Comparison of ENCODE assay signal across 19 cellular contexts in the genomic region with DNA sequence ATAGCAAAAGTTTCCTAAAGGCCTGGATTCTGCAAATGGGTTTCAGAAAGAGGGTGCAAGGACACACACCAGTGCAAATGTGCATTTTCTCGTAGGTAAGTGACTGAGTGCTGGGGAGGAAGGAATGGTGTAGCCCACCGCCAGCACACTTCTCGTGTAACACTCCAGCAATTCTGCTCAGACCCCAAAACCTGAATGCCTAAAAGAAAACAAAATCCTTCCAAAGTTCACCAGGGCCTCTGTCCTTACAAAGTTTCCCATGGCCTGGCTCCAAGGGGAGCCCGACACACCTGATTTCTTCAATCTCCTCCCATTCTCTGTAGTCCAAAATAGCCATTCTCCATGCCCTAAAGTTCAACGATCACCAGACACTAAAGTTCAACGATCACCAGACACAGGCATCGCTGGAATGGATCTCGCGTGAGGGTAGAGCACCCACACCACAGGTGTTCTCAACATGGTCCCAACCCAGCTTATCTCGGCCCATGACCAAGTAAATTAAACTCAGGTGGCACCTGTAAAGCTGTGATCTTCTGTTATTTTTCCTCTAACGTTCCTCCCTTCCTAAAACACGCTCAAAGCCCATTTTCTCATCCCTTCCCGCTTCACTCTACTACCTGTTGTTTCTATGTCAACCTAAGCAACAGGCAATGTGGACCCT. TPM values are rescaled to one million over a fixed set of nuclear protein-coding genes. Genes with fewer than 3 reads are reported as not detected.
DNase-seq lines count a peak whose midpoint lies in the region; ATAC-seq and TF ChIP-seq lines count a peak whose summit lies in the region.
"Had no signal": no experiment of that assay in that cellular context is flagged by ENCODE, and none has a peak within 500 bp of the region (broad histone marks: within the 10 kb centered on the region; RNA-seq: fewer than 3 reads in every experiment).

No MANE protein-coding gene starts in this region.

- no peaks in the 10 kb centered on the region for H3K36me3 ChIP-seq in HEK293 (ENCODE audit: control insufficient read depth in 2 of 2, insufficient read depth in 1 of 2, low read length in 2 of 2)
- H3K36me3 ChIP-seq in fibroblast of lung (ENCODE audit: control insufficient read depth, insufficient read depth, low read length), result no peaks in the 10 kb centered on the region

- H3K27me3 Mint-ChIP-seq in T-helper 17 cell, result no peaks in the 10 kb centered on the region
- H3K27me3 Mint-ChIP-seq: IgD-negative memory B cell had no signal

- POLR2A ChIA-PET in HEK293 (lab: Yijun Ruan, JAX), result no interaction called here
- POLR2A ChIA-PET in RWPE1 (lab: Yijun Ruan, JAX; ENCODE audit: low non-redundant PET), result no interaction called here

- peaks cover 2% of the 10 kb centered on the region for H3K36me3 Mint-ChIP-seq in T-helper 17 cell (ENCODE audit: low read depth)

- no peak overlapping the region for H3K27ac Mint-ChIP-seq in T-helper 17 cell

- H4K20me1 ChIP-seq in fibroblast of lung (ENCODE audit: control insufficient read depth, extremely low read depth, insufficient read depth, low read length), result no peaks in the 10 kb centered on the region

- CTCF ChIA-PET in HEK293 (lab: Yijun Ruan, JAX), result interaction anchor here (0.7 kb wide), 1 partner anchor 1216 kb away, joined by 3 read pairs; no protein-coding TSS in a partner anchor
- CTCF ChIA-PET in RWPE1 (lab: Yijun Ruan, JAX), result interaction anchor here (0.7 kb wide), 1 partner anchor 21 kb away, joined by 4 read pairs; no protein-coding TSS in a partner anchor

- H3K4me1 Mint-ChIP-seq in T-helper 17 cell, result peaks cover 5% of the 10 kb centered on the region

- H3K9me3 ChIP-seq in HEK293 (ENCODE audit: control insufficient read depth, insufficient read depth, low read depth, low read length) (no peaks in the 10 kb centered on the region), fibroblast of lung (ENCODE audit: control insufficient read depth, insufficient read depth, low read depth, low read length) (no peaks in the 10 kb centered on the region), T-helper 17 cell (ENCODE audit: control insufficient read depth, low read length, poor library complexity, severe bottlenecking) (no peaks in the 10 kb centered on the region)

- ATAC-seq in T-helper 17 cell (no peak), HG03097 (IDR thresholded peaks at IDR 0.05; ENCODE audit: low FRiP score, unreplicated experiment) (no peak), GM18519 (IDR thresholded peaks at IDR 0.05; ENCODE audit: low FRiP score, unreplicated experiment) (no peak)

- H3K9ac ChIP-seq in fibroblast of lung (ENCODE audit: insufficient read depth, low read length), result no peak overlapping the region

- TF ChIP-seq CTCF in HEK293 (tag by site-specific recombination; IDR thresholded peaks at IDR 0.05), result no peak
- TF ChIP-seq CTCF in RWPE1 (conservative IDR thresholded peaks at IDR 0.05; ENCODE audit: low read depth), result no peak
- TF ChIP-seq CTCF in fibroblast of lung (conservative IDR thresholded peaks at IDR 0.05 in 1 of 2, IDR thresholded peaks at IDR 0.05 in 1 of 2; ENCODE audit: low read depth in 1 of 2, low read length in 2 of 2), result no peak

- no peaks in the 10 kb centered on the region for H3K27me3 ChIP-seq in fibroblast of lung (ENCODE audit: control insufficient read depth, insufficient read depth, low read length)

- DNase-seq in RWPE1 (ENCODE audit: low spot score) (no peak), fibroblast of lung (ENCODE audit: low read depth in 2 of 2) (no peak), T-helper 17 cell (no peak), CD1c-positive myeloid dendritic cell (ENCODE audit: extremely low spot score) (no peak)
- DNase-seq: AML-193; C1 segment of cervical spinal cord; CD8-positive, alpha-beta memory T cell; DMS53; GDM1; NCI-H1105 treated with DMSO at 0.1 percent for 48 hours; NCI-H2029 treated with DMSO at 0.1 percent for 48 hours; NCI-H510A treated with DMSO at 0.1 percent for 48 hours; NCI-H748 treated with DMSO at 0.1 percent for 48 hours; SHP77 had no signal

- H3K79me2 ChIP-seq in fibroblast of lung (ENCODE audit: control insufficient read depth, insufficient read depth, low read length), result peaks cover 13% of the 10 kb centered on the region

- H3K4me3 ChIP-seq in HEK293 (ENCODE audit: low read depth, low read length) (no peak overlapping the region), fibroblast of lung (replicated peaks in 1 of 4; ENCODE audit: control extremely low read depth in 1 of 4, insufficient read depth in 1 of 4, low read depth in 3 of 4, low read length in 4 of 4) (no peak overlapping the region)
- H3K4me3 ChIP-seq: SK-N-MC had no signal

- H3K4me3 Mint-ChIP-seq in T-helper 17 cell, result no peak overlapping the region
- H3K4me3 Mint-ChIP-seq: CD8-positive, alpha-beta memory T cell; IgD-negative memory B cell had no signal

- H3K4me1 ChIP-seq in HEK293 (ENCODE audit: control insufficient read depth, insufficient read depth, low read length) (no peaks in the 10 kb centered on the region), fibroblast of lung (ENCODE audit: control insufficient read depth, extremely low read depth, insufficient read depth, low read length) (peaks cover 19% of the 10 kb centered on the region)

- H3K4me2 ChIP-seq in fibroblast of lung (ENCODE audit: extremely low read depth, insufficient read depth, low read length), result no peak overlapping the region

- no peak overlapping the region for H2AFZ ChIP-seq in fibroblast of lung (ENCODE audit: low read length)

- no peak overlapping the region for H3K27ac ChIP-seq in HEK293 (ENCODE audit: extremely low read depth, low read depth, low read length)
- H3K27ac ChIP-seq in RWPE1, result peak overlapping the region; percentile 59; the same call in 1 of the 2 replicates
- H3K27ac ChIP-seq in fibroblast of lung (ENCODE audit: insufficient read depth, low read length), result peak overlapping the region; percentile 7
- H3K27ac ChIP-seq: SK-N-MC had no signal

TF ChIP-seq in HEK293, 187 proteins besides CTCF, POLR2A, EP300 and RAD21:
- TF ChIP-seq, protein P1, sequence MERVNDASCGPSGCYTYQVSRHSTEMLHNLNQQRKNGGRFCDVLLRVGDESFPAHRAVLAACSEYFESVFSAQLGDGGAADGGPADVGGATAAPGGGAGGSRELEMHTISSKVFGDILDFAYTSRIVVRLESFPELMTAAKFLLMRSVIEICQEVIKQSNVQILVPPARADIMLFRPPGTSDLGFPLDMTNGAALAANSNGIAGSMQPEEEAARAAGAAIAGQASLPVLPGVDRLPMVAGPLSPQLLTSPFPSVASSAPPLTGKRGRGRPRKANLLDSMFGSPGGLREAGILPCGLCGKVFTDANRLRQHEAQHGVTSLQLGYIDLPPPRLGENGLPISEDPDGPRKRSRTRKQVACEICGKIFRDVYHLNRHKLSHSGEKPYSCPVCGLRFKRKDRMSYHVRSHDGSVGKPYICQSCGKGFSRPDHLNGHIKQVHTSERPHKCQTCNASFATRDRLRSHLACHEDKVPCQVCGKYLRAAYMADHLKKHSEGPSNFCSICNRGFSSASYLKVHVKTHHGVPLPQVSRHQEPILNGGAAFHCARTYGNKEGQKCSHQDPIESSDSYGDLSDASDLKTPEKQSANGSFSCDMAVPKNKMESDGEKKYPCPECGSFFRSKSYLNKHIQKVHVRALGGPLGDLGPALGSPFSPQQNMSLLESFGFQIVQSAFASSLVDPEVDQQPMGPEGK (tag by site-specific recombination; IDR thresholded peaks at IDR 0.05), result no peak
- TF ChIP-seq KLF9 (tag by site-specific recombination; IDR thresholded peaks at IDR 0.05; ENCODE audit: low read depth) (no peak), ZNF140 (tag by site-specific recombination; IDR thresholded peaks at IDR 0.05) (peak; percentile 91), SCRT2 (tag by site-specific recombination; IDR thresholded peaks at IDR 0.05) (peak; percentile 61), SCRT1 (tag by site-specific recombination; IDR thresholded peaks at IDR 0.05; ENCODE audit: borderline replicate concordance) (0 out of 2 replicates have a peak, but pooled peaks have one; percentile 34)
- TF ChIP-seq, protein P2, sequence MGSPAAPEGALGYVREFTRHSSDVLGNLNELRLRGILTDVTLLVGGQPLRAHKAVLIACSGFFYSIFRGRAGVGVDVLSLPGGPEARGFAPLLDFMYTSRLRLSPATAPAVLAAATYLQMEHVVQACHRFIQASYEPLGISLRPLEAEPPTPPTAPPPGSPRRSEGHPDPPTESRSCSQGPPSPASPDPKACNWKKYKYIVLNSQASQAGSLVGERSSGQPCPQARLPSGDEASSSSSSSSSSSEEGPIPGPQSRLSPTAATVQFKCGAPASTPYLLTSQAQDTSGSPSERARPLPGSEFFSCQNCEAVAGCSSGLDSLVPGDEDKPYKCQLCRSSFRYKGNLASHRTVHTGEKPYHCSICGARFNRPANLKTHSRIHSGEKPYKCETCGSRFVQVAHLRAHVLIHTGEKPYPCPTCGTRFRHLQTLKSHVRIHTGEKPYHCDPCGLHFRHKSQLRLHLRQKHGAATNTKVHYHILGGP (tag by site-specific recombination; IDR thresholded peaks at IDR 0.05), result no peak
TF ChIP-seq in HEK293: peak in this region for 3.

RNA-seq across cellular contexts. Expression of a gene that starts 46.0 kb away (rescaled TPM):
- total RNA-seq in fibroblast of lung, result 58.0 and 98.8 TPM in 2 replicates
- polyA plus RNA-seq in fibroblast of lung, result 35.2 and 86.4 TPM in 2 replicates
- 18.2 and 47.7 TPM in 2 replicates for polyA plus RNA-seq in fibroblast of lung (2012)
- polyA minus RNA-seq in fibroblast of lung (ENCODE audit: low replicate concordance), result 47.7 and 162 TPM in 2 replicates
- total RNA-seq in T-helper 17 cell, result 10 to 100 TPM in 1 of 2 donors, 1 to 10 TPM in 1; 6.3 to 14.2 TPM
